Comparison of ENCODE assay signal across 27 cellular contexts in the genomic region with DNA sequence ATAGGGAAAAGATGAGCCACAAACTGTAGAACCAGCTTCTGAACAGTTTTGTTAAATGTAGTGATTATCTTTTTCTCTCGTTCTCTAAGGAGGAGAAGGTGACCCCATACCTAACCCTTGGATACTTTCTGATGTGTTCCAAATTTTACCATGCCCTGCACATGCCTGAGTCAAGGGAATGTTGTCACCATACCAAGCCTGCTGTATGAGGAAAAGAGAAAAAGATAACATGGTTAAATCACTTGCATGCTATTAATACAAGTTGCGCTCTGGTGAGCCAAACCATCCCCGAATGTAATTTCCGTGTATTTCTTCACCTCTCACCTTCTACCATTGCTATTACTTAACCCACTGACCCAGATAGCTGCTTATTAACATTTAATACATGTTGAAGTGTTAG.
"Had no signal": no experiment of that assay in that cellular context is flagged by ENCODE, and none has a peak within 500 bp of the region (broad histone marks: within the 10 kb centered on the region; RNA-seq: fewer than 3 reads in every experiment).

No MANE protein-coding gene starts in this region.

- H3K9me3 ChIP-seq: stomach, suprapubic skin, testis, thoracic aorta, thyroid gland, tibial artery, tibial nerve, transverse colon, upper lobe of left lung, upper lobe of right lung, uterus, vagina had no signal

- H3K9me3 Mint-ChIP-seq: stimulated activated effector memory CD8-positive, alpha-beta T cell treated with anti-CD3 and anti-CD28 coated beads, Interleukin-12 subunit alpha, Interleukin-12 subunit beta, amount 100 ng/mL, for 72 hours; stimulated activated memory B cell treated with anti-CD40 and anti-IgM and Interleukin-4, amounts not matched to agents 10 μg/mL and 1 μg/mL and 100 μg/mL, for 72 hours; stimulated activated naive B cell treated with anti-CD40 and anti-IgM and Interleukin-4, amounts not matched to agents 10 μg/mL and 1 μg/mL and 100 μg/mL, for 72 hours; stimulated activated naive CD8-positive, alpha-beta T cell treated with anti-CD3 and anti-CD28 coated beads, Interleukin-15, amount 100 ng/mL, for 72 hours; stimulated activated naive CD8-positive, alpha-beta T cell treated with anti-CD3 and anti-CD28 coated beads, Interleukin-15, Interleukin-2, amounts not matched to agents 100 ng/mL and 50 ng/mL, for 24 hours; type B pancreatic cell had no signal

- H3K27me3 Mint-ChIP-seq: stimulated activated memory B cell treated with anti-CD40 and anti-IgM and Interleukin-4, amounts not matched to agents 10 μg/mL and 1 μg/mL and 100 μg/mL, for 72 hours; stimulated activated naive B cell treated with anti-CD40 and anti-IgM and Interleukin-4, amounts not matched to agents 10 μg/mL and 1 μg/mL and 100 μg/mL, for 72 hours; stimulated activated naive CD8-positive, alpha-beta T cell treated with anti-CD3 and anti-CD28 coated beads, Interleukin-15, amount 100 ng/mL, for 72 hours; stimulated activated naive CD8-positive, alpha-beta T cell treated with anti-CD3 and anti-CD28 coated beads, Interleukin-15, Interleukin-2, amounts not matched to agents 100 ng/mL and 50 ng/mL, for 24 hours; type B pancreatic cell had no signal

- H3K4me3 Mint-ChIP-seq: stimulated activated effector memory CD8-positive, alpha-beta T cell treated with anti-CD3 and anti-CD28 coated beads, Interleukin-12 subunit alpha, Interleukin-12 subunit beta, amount 100 ng/mL, for 72 hours; stimulated activated memory B cell treated with anti-CD40 and anti-IgM and Interleukin-4, amounts not matched to agents 10 μg/mL and 1 μg/mL and 100 μg/mL, for 72 hours; stimulated activated naive B cell treated with anti-CD40 and anti-IgM and Interleukin-4, amounts not matched to agents 10 μg/mL and 1 μg/mL and 100 μg/mL, for 72 hours; stimulated activated naive CD8-positive, alpha-beta T cell treated with anti-CD3 and anti-CD28 coated beads, Interleukin-15, amount 100 ng/mL, for 72 hours; stimulated activated naive CD8-positive, alpha-beta T cell treated with anti-CD3 and anti-CD28 coated beads, Interleukin-15, Interleukin-2, amounts not matched to agents 100 ng/mL and 50 ng/mL, for 24 hours; type B pancreatic cell had no signal

- H3K27me3 ChIP-seq: stomach, suprapubic skin, testis, thyroid gland, tibial artery, tibial nerve, transverse colon, upper lobe of left lung, upper lobe of right lung, uterus, vagina had no signal

- H3K27ac ChIP-seq: stomach, suprapubic skin, testis, thoracic aorta, thyroid gland, tibial artery, tibial nerve, transverse colon, upper lobe of left lung, upper lobe of right lung, uterus, vagina had no signal

- H3K36me3 Mint-ChIP-seq: stimulated activated effector memory CD8-positive, alpha-beta T cell treated with anti-CD3 and anti-CD28 coated beads, Interleukin-12 subunit alpha, Interleukin-12 subunit beta, amount 100 ng/mL, for 72 hours; stimulated activated memory B cell treated with anti-CD40 and anti-IgM and Interleukin-4, amounts not matched to agents 10 μg/mL and 1 μg/mL and 100 μg/mL, for 72 hours; stimulated activated naive B cell treated with anti-CD40 and anti-IgM and Interleukin-4, amounts not matched to agents 10 μg/mL and 1 μg/mL and 100 μg/mL, for 72 hours; type B pancreatic cell had no signal

- H3K4me1 Mint-ChIP-seq: stimulated activated effector memory CD8-positive, alpha-beta T cell treated with anti-CD3 and anti-CD28 coated beads, Interleukin-12 subunit alpha, Interleukin-12 subunit beta, amount 100 ng/mL, for 72 hours; stimulated activated memory B cell treated with anti-CD40 and anti-IgM and Interleukin-4, amounts not matched to agents 10 μg/mL and 1 μg/mL and 100 μg/mL, for 72 hours; stimulated activated naive B cell treated with anti-CD40 and anti-IgM and Interleukin-4, amounts not matched to agents 10 μg/mL and 1 μg/mL and 100 μg/mL, for 72 hours had no signal

- H3K4me1 ChIP-seq: stomach, suprapubic skin, testis, thyroid gland, tibial artery, tibial nerve, transverse colon, upper lobe of left lung, upper lobe of right lung, uterus, vagina had no signal

- H3K36me3 ChIP-seq: stomach, suprapubic skin, thoracic aorta, thyroid gland, tibial artery, tibial nerve, transverse colon, upper lobe of left lung, upper lobe of right lung, uterus, vagina had no signal

- H3K27ac Mint-ChIP-seq: stimulated activated effector memory CD8-positive, alpha-beta T cell treated with anti-CD3 and anti-CD28 coated beads, Interleukin-12 subunit alpha, Interleukin-12 subunit beta, amount 100 ng/mL, for 72 hours; stimulated activated memory B cell treated with anti-CD40 and anti-IgM and Interleukin-4, amounts not matched to agents 10 μg/mL and 1 μg/mL and 100 μg/mL, for 72 hours; stimulated activated naive B cell treated with anti-CD40 and anti-IgM and Interleukin-4, amounts not matched to agents 10 μg/mL and 1 μg/mL and 100 μg/mL, for 72 hours; stimulated activated naive CD8-positive, alpha-beta T cell treated with anti-CD3 and anti-CD28 coated beads, Interleukin-15, amount 100 ng/mL, for 72 hours; stimulated activated naive CD8-positive, alpha-beta T cell treated with anti-CD3 and anti-CD28 coated beads, Interleukin-15, Interleukin-2, amounts not matched to agents 100 ng/mL and 50 ng/mL, for 24 hours; type B pancreatic cell had no signal

- H3K4me3 ChIP-seq: stomach, suprapubic skin, testis, thoracic aorta, thyroid gland, tibial artery, tibial nerve, transverse colon, upper lobe of left lung, upper lobe of right lung, uterus, vagina had no signal

- ATAC-seq: stimulated activated effector memory CD8-positive, alpha-beta T cell treated with anti-CD3 and anti-CD28 coated beads, Interleukin-12 subunit alpha, Interleukin-12 subunit beta, amount 100 ng/mL, for 72 hours; stimulated activated memory B cell treated with anti-CD40 and anti-IgM and Interleukin-4, amounts not matched to agents 10 μg/mL and 1 μg/mL and 100 μg/mL, for 72 hours; stimulated activated naive B cell treated with anti-CD40 and anti-IgM and Interleukin-4, amounts not matched to agents 10 μg/mL and 1 μg/mL and 100 μg/mL, for 72 hours; stimulated activated naive CD8-positive, alpha-beta T cell treated with anti-CD3 and anti-CD28 coated beads, Interleukin-15, amount 100 ng/mL, for 72 hours; stimulated activated naive CD8-positive, alpha-beta T cell treated with anti-CD3 and anti-CD28 coated beads, Interleukin-15, Interleukin-2, amounts not matched to agents 100 U/mL and 50 U/mL, for 24 hours; upper lobe of right lung had no signal

- DNase-seq: stimulated activated CD4-positive, alpha-beta T cell treated with anti-CD3 and anti-CD28 coated beads, Interleukin-2, amount 100 ng/mL, for 48 hours; stimulated activated CD4-positive, alpha-beta T cell treated with anti-CD3 and anti-CD28 coated beads, Interleukin-4, amount 100 ng/mL, for 1 hour; stimulated activated CD4-positive, alpha-beta T cell treated with anti-CD3 and anti-CD28 coated beads, Interleukin-4, amount 100 ng/mL, for 24 hours; stimulated activated CD4-positive, alpha-beta T cell treated with anti-CD3 and anti-CD28 coated beads, Interleukin-4, amount 100 ng/mL, for 4 hours; stimulated activated CD8-positive, alpha-beta memory T cell treated with anti-CD3 and anti-CD28 coated beads, Interleukin-4, amount 100 ng/mL, for 48 hours; stimulated activated naive B cell treated with anti-CD40 and anti-IgM and Interleukin-4, amounts not matched to agents 10 μg/mL and 1 μg/mL and 100 μg/mL, for 72 hours; stimulated activated naive CD4-positive, alpha-beta T cell; stimulated activated naive CD4-positive, alpha-beta T cell treated with Interleukin-2 at 50 U/mL for 16 hours; stimulated activated naive CD8-positive, alpha-beta T cell treated with anti-CD3 and anti-CD28 coated beads, Interleukin-15, amount 100 ng/mL, for 72 hours; stimulated activated naive CD8-positive, alpha-beta T cell treated with anti-CD3 and anti-CD28 coated beads, Interleukin-15, Interleukin-2, amounts not matched to agents 100 U/mL and 50 U/mL, for 24 hours; stomach; substantia nigra; thyroid gland; tibial artery; transverse colon; upper lobe of left lung; upper lobe of right lung; uterus had no signal
